Comparison of ENCODE assay signal across 11 cellular contexts in the genomic region with DNA sequence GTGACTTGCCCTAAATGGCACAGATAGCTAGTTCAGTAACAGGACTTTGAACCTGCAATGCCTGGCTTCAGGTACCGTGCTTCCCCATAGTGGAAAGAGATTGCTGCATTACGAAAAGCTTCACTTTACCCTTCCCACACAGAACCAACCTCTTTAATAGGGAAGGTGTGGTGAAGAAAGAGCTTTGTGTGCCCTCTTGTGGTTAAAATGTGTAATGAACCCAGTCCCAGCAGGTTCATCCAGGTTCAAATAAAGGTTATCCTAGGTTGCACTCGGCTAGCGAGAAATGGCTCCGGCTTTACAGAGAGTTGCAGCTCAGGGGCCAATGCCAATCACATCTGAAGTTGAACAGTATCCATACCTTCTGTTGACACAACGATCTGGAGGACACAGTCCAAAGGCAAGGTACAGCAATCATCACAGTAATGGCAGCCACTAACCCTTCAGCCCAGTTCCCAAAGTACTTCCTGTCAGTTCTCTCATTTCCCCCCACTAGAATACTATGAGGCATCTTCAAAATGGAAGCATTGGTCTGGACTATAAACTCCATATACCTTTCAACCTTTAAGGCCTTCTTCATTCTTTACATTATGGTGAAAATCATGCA. TPM values are rescaled to one million over a fixed set of nuclear protein-coding genes. Genes with fewer than 3 reads are reported as not detected.
DNase-seq lines count a peak whose midpoint lies in the region; ATAC-seq, FAIRE-seq and TF ChIP-seq lines count a peak whose summit lies in the region.
"Had no signal": no experiment of that assay in that cellular context is flagged by ENCODE, and none has a peak within 500 bp of the region (broad histone marks: within the 10 kb centered on the region; RNA-seq: fewer than 3 reads in every experiment).

No MANE protein-coding gene starts in this region.

- CTCF ChIA-PET in A549 (lab: Yijun Ruan, JAX): interaction anchor here (0.9 to 3.1 kb wide), 9 partner anchors 9 to 1727 kb away, joined by 3 to 14 read pairs (median 8); no protein-coding TSS in a partner anchor

- H3K27ac ChIP-seq in A549: no peak overlapping the region

- POLR2A ChIA-PET in A549 (lab: Yijun Ruan, JAX): no interaction called here

- TF ChIP-seq CTCF in A549 (IDR thresholded peaks at IDR 0.05) (0 out of 3 replicates have a peak, but pooled peaks have one; percentile 25), GM13977 (IDR thresholded peaks at IDR 0.05; ENCODE audit: extremely low read depth, insufficient read depth, missing control alignments) (peak; percentile 56), cardiac fibroblast (IDR thresholded peaks at IDR 0.05; ENCODE audit: low read depth, low read length) (peak; percentile 48)

- no peak overlapping the region for H3K4me2 ChIP-seq in A549

- H3K9me3 ChIP-seq in A549: no peaks in the 10 kb centered on the region

- ATAC-seq in A549 (peak in 1 of 2 experiments; percentile 73; a peak in 3 of 6 replicates), HG03139 (IDR thresholded peaks at IDR 0.05; ENCODE audit: unreplicated experiment) (no peak)

- WGBS in A549 (ENCODE audit: missing lambda C conversion rate): 2% methylated on average over 6 of the region's 6 CpGs

- TF ChIP-seq RAD21 in A549 (conservative IDR thresholded peaks at IDR 0.05 in 1 of 2, IDR thresholded peaks at IDR 0.05 in 1 of 2): peak; percentile 33 to 63; a peak in 3 of 5 replicates

- in situ Hi-C loops in GM13977 (cut with MboI; ENCODE audit: low pct_unique_long_range_greater_than_20kb, low sequenced_read_pairs, unreplicated experiment): no loop called here

- peak; percentile 22 to 44 for DNase-seq in A549 (ENCODE audit: low read depth in 1 of 2, low spot score in 1 of 2)
- no peak for DNase-seq in GM13977 (ENCODE audit: low spot score)
- DNase-seq in NCI-H226: peak; percentile 10
- peak in 1 of 2 donors; percentile 18 for DNase-seq in cardiac fibroblast (ENCODE audit: low read depth in 2 of 2)
- DNase-seq in occipital lobe (lab: John Stamatoyannopoulos, UW): no peak
- DNase-seq in GM12892 (ENCODE audit: insufficient read length): no peak
- DNase-seq in middle frontal gyrus (ENCODE audit: extremely low spot score, low spot score): no peak
- DNase-seq: amniotic stem cell had no signal

- TF ChIP-seq POLR2A in A549 (IDR thresholded peaks at IDR 0.05; ENCODE audit: low read length) (no peak), GM12892 (IDR thresholded peaks at IDR 0.05; ENCODE audit: low read depth, low read length) (no peak)

- no peaks in the 10 kb centered on the region for H3K4me1 ChIP-seq in A549

- no peak overlapping the region for H3K4me3 ChIP-seq in A549
- no peak overlapping the region for H3K4me3 ChIP-seq in cardiac fibroblast (replicated peaks in 1 of 2; ENCODE audit: low read depth in 2 of 2, low read length in 2 of 2)

- TF ChIP-seq EP300 in A549 (IDR thresholded peaks at IDR 0.05): no peak

- FAIRE-seq in A549 (lab: Jason Lieb, UNC): no peak
- FAIRE-seq in GM12892 (lab: Jason Lieb, UNC): no peak

TF ChIP-seq in A549, 52 proteins besides CTCF, POLR2A, EP300 and RAD21:
- no peak for TF ChIP-seq ZFP36 (IDR thresholded peaks at IDR 0.05; ENCODE audit: borderline replicate concordance, partially characterized antibody)
- TF ChIP-seq HOXB13 (CRISPR knock-in tag; IDR thresholded peaks at IDR 0.05; ENCODE audit: low read depth): no peak
- TF ChIP-seq SMC3 (IDR thresholded peaks at IDR 0.05): peak; percentile 30; the same call in 2 of the 3 replicates
- TF ChIP-seq, protein P1, sequence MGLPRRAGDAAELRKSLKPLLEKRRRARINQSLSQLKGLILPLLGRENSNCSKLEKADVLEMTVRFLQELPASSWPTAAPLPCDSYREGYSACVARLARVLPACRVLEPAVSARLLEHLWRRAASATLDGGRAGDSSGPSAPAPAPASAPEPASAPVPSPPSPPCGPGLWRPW (IDR thresholded peaks at IDR 0.05): no peak
- TF ChIP-seq, protein P2, sequence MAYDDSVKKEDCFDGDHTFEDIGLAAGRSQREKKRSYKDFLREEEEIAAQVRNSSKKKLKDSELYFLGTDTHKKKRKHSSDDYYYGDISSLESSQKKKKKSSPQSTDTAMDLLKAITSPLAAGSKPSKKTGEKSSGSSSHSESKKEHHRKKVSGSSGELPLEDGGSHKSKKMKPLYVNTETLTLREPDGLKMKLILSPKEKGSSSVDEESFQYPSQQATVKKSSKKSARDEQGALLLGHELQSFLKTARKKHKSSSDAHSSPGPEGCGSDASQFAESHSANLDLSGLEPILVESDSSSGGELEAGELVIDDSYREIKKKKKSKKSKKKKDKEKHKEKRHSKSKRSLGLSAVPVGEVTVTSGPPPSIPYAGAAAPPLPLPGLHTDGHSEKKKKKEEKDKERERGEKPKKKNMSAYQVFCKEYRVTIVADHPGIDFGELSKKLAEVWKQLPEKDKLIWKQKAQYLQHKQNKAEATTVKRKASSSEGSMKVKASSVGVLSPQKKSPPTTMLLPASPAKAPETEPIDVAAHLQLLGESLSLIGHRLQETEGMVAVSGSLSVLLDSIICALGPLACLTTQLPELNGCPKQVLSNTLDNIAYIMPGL (CRISPR knock-in tag; IDR thresholded peaks at IDR 0.05; ENCODE audit: borderline replicate concordance): no peak

RNA-seq across cellular contexts. Expression of a gene that starts 3.0 kb away (rescaled TPM):
- polyA plus RNA-seq in A549 (2011; rRNA removed): not detected in 2 replicates
- polyA plus RNA-seq in A549 (2012; cell fraction: cytosol; rRNA removed): not detected in 2 replicates
- not detected in 2 replicates for polyA plus RNA-seq in A549 (2012; cell fraction: nucleus; rRNA removed)
- not detected in 3 replicates for polyA plus RNA-seq in A549 (2017; fragmentation: RNase III; extraction: RNeasy Plus Mini Kit Qiagen cat#74134 plus additional on column Dnase treatment)
- not detected in 2 replicates for polyA minus RNA-seq in A549 (2011; rRNA and poly(A)+ RNA removed)
- not detected for total RNA-seq in occipital lobe
- polyA plus RNA-seq in GM12892 (2012; ENCODE audit: missing spikeins): not detected
- total RNA-seq: myocyte had no signal
- polyA plus RNA-seq: IgD-negative memory B cell had no signal

RNA-seq across cellular contexts. Expression of a gene that starts 48.0 kb away (rescaled TPM):
- polyA plus RNA-seq in A549 (2011; rRNA removed) (not detected in 2 replicates), A549 (2017; fragmentation: RNase III; extraction: RNeasy Plus Mini Kit Qiagen cat#74134 plus additional on column Dnase treatment) (not detected in 3 replicates)
- polyA plus RNA-seq in A549 (2012; cell fraction: cytosol; rRNA removed): not detected in 2 replicates
- not detected in 2 replicates for polyA plus RNA-seq in A549 (2012; cell fraction: nucleus; rRNA removed)
- polyA minus RNA-seq in A549 (2011; rRNA and poly(A)+ RNA removed): not detected in 2 replicates
- not detected for total RNA-seq in occipital lobe
- not detected for polyA plus RNA-seq in GM12892 (2012; ENCODE audit: missing spikeins)
- total RNA-seq: myocyte had no signal
- polyA plus RNA-seq: IgD-negative memory B cell had no signal

Comparison
In these comparisons a context has a peak if more than half of its experiments do, and no peak if none do; other contexts are left out.
1. DNase-seq: peak in A549 (2 of 2) and NCI-H226 (single experiment); none in GM13977 (single experiment), occipital lobe (single experiment), GM12892 (single experiment) and middle frontal gyrus (single experiment).
2. Peak in every context shown above with its lines, with median percentiles within 50 percentile points of each other: CTCF ChIP-seq.